In genomic region chr13:44307844-44308243, GRCh38 we compare ENCODE assay signal across 17 cellular contexts.
DNase-seq lines count a peak whose midpoint lies in the region; ATAC-seq, FAIRE-seq and TF ChIP-seq lines count a peak whose summit lies in the region.
"Had no signal": no experiment of that assay in that cellular context is flagged by ENCODE, and none has a peak within 500 bp of the region (broad histone marks: within the 10 kb centered on the region; RNA-seq: fewer than 3 reads in every experiment).

No MANE protein-coding gene starts in this region.

- CTCF ChIA-PET in HCT116 (lab: Charles Lee): interaction anchor here (1.6 to 2.1 kb wide), 2 partner anchors 65 to 116 kb away, joined by 5 to 8 read pairs; no protein-coding TSS in a partner anchor

- WGBS in small intestine, 3 donors: 78 to 88% (median 84%) methylated on average over 2 of the region's 2 CpGs

- POLR2A ChIA-PET in HCT116 (lab: Charles Lee): interaction anchor here (1.0 to 8.6 kb wide), 4 partner anchors 47 to 126 kb away, joined by 3 to 172 read pairs (median 9); no protein-coding TSS in a partner anchor

- H3K4me1 ChIP-seq in HCT116 (ENCODE audit: control insufficient read depth in 1 of 2, insufficient read depth in 2 of 2, low read length in 2 of 2) (peaks cover 73 to 100% of the 10 kb centered on the region in 2 experiments), astrocyte (ENCODE audit: insufficient read depth, low read length) (peaks cover 64% of the 10 kb centered on the region), small intestine (ENCODE audit: control insufficient read depth in 2 of 2, insufficient read depth in 1 of 2, low read depth in 1 of 2, low read length in 1 of 2) (peaks cover 0 to 11% of the 10 kb centered on the region in 2 donors)

- DNase-seq in HCT116 (ENCODE audit: low read depth, low spot score): peak; percentile 15
- no peak for DNase-seq in astrocyte (ENCODE audit: low read depth)
- no peak for DNase-seq in left colon
- peak; percentile 12 for DNase-seq in small intestine
- DNase-seq in DMS79 treated with DMSO at 0.1 percent for 48 hours (lab: John Stamatoyannopoulos, UW): no peak
- no peak for DNase-seq in NCI-H1436 (lab: John Stamatoyannopoulos, UW)
- no peak for DNase-seq in NCI-H187 (lab: John Stamatoyannopoulos, UW)
- no peak for DNase-seq in activated CD4-positive, CD25-positive, alpha-beta regulatory T cell (lab: John Stamatoyannopoulos, UW)
- DNase-seq: activated effector memory CD4-positive, alpha-beta T cell treated with anti-CD3 and anti-CD28 coated beads, Interleukin-2, amount 50 U/mL, for 16 hours; left lung; NCI-H2107; right lobe of liver; stimulated activated CD4-positive, alpha-beta T cell treated with anti-CD3 and anti-CD28 coated beads, Interleukin-2, amount 100 ng/mL, for 48 hours; T-cell had no signal

- H3K36me3 ChIP-seq in HCT116 (ENCODE audit: control insufficient read depth in 1 of 2, insufficient read depth in 2 of 2, low read length in 2 of 2): no peaks in the 10 kb centered on the region
- no peaks in the 10 kb centered on the region for H3K36me3 ChIP-seq in astrocyte (ENCODE audit: insufficient read depth, low read length)
- H3K36me3 ChIP-seq in small intestine (ENCODE audit: control insufficient read depth in 2 of 2, insufficient read depth in 2 of 2, low read length in 2 of 2): no peaks in the 10 kb centered on the region
- H3K36me3 ChIP-seq: left lung, right lobe of liver had no signal

- no peaks in the 10 kb centered on the region for H3K27me3 ChIP-seq in HCT116 (ENCODE audit: insufficient read depth, low read length)
- H3K27me3 ChIP-seq in astrocyte (ENCODE audit: insufficient read depth, low read length): no peaks in the 10 kb centered on the region
- H3K27me3 ChIP-seq in small intestine (ENCODE audit: control insufficient read depth in 2 of 2, insufficient read depth in 2 of 2, low read length in 2 of 2): no peaks in the 10 kb centered on the region
- H3K27me3 ChIP-seq: left lung, right lobe of liver had no signal

- H3K9me2 ChIP-seq in HCT116 (ENCODE audit: insufficient read depth): no peaks in the 10 kb centered on the region

- TF ChIP-seq CTCF in HCT116 (IDR thresholded peaks at IDR 0.05 in 2 of 3, conservative IDR thresholded peaks at IDR 0.05 in 1 of 3; ENCODE audit: borderline replicate concordance in 1 of 3, insufficient read depth in 1 of 3, low read depth in 2 of 3, low read length in 2 of 3) (no peak), astrocyte (IDR thresholded peaks at IDR 0.05; ENCODE audit: insufficient read depth, low read depth, low read length) (no peak)

- ATAC-seq in HCT116 (no peak), left colon (peak; percentile 29)
- ATAC-seq: left lung, right lobe of liver, T-cell had no signal

- no peaks in the 10 kb centered on the region for H3K36me3 Mint-ChIP-seq in astrocyte (ENCODE audit: low read depth, unreplicated experiment)
- H3K36me3 Mint-ChIP-seq: T-cell, type B pancreatic cell had no signal

- H3K4me2 ChIP-seq in HCT116 (ENCODE audit: low read length): peak overlapping the region; percentile 71
- peak overlapping the region; percentile 81 for H3K4me2 ChIP-seq in astrocyte (ENCODE audit: low read length)

- TF ChIP-seq RAD21 in HCT116 (IDR thresholded peaks at IDR 0.05; ENCODE audit: low read depth): no peak

- H3K4me3 ChIP-seq in HCT116 (replicated peaks in 1 of 2; ENCODE audit: low read depth in 1 of 2, low read length in 2 of 2): no peak overlapping the region
- no peak overlapping the region for H3K4me3 ChIP-seq in astrocyte (ENCODE audit: insufficient read depth, low read depth, low read length)
- H3K4me3 ChIP-seq in small intestine (ENCODE audit: low read depth in 1 of 2, low read length in 2 of 2): no peak overlapping the region
- H3K4me3 ChIP-seq: left lung, right lobe of liver had no signal

- peaks cover 4% of the 10 kb centered on the region for H3K27me3 Mint-ChIP-seq in astrocyte (ENCODE audit: low read depth, unreplicated experiment)

- no peaks in the 10 kb centered on the region for H4K20me1 ChIP-seq in HCT116 (ENCODE audit: insufficient read depth)
- no peaks in the 10 kb centered on the region for H4K20me1 ChIP-seq in astrocyte (ENCODE audit: insufficient read depth, low read length)

- H2AFZ ChIP-seq in HCT116 (ENCODE audit: low read depth, low read length, poor library complexity, severe bottlenecking) (no peak overlapping the region), astrocyte (ENCODE audit: low read depth, low read length) (no peak overlapping the region)

- no peak overlapping the region for H3K4me3 Mint-ChIP-seq in astrocyte (ENCODE audit: unreplicated experiment)
- H3K4me3 Mint-ChIP-seq: T-cell, type B pancreatic cell had no signal

- H3K4me1 Mint-ChIP-seq in astrocyte (ENCODE audit: low read depth, unreplicated experiment): peaks cover 25% of the 10 kb centered on the region

- no peaks in the 10 kb centered on the region for H3K9me3 ChIP-seq in HCT116 (ENCODE audit: control insufficient read depth in 1 of 2, insufficient read depth in 1 of 2, low read depth in 1 of 2, low read length in 2 of 2)
- H3K9me3 ChIP-seq in astrocyte (ENCODE audit: insufficient read depth, low read depth, low read length): no peaks in the 10 kb centered on the region
- no peaks in the 10 kb centered on the region for H3K9me3 ChIP-seq in small intestine (ENCODE audit: control insufficient read depth, low read depth)
- H3K9me3 ChIP-seq: left lung, right lobe of liver had no signal

- no peak for TF ChIP-seq POLR2A in HCT116 (IDR thresholded peaks at IDR 0.05; ENCODE audit: borderline replicate concordance, extremely low read depth, insufficient read depth, insufficient read length)

- intact Hi-C loops in HCT116 (cut with micrococcal nuclease): loop anchor here (2.0 kb wide), 2 partner anchors 57 to 167 kb away; no protein-coding TSS in a partner anchor
- intact Hi-C loops in left colon (cut with DNase I, micrococcal nuclease): loop anchor here in 1 of 2 donors (10.0 kb wide), 1 partner anchor 127 kb away; no protein-coding TSS in a partner anchor

- BruUV-seq in HCT116 (replicated peaks; lab: Mats Ljungman, UMichigan): no TSS peak

- RAD21 ChIA-PET in HCT116 (lab: Charles Lee; ENCODE audit: low non-redundant PET in 1 of 2, low total read pairs in 2 of 2, uncharacterized antibody in 2 of 2, unreplicated experiment in 2 of 2): interaction anchor here (2.3 to 2.6 kb wide), 2 partner anchors 65 kb away, joined by 11 to 16 read pairs; no protein-coding TSS in a partner anchor

- no peak overlapping the region for H3K27ac Mint-ChIP-seq in astrocyte (ENCODE audit: unreplicated experiment)
- H3K27ac Mint-ChIP-seq: T-cell, type B pancreatic cell had no signal

- H3K79me2 ChIP-seq in HCT116 (ENCODE audit: insufficient read depth, low read length) (no peaks in the 10 kb centered on the region), astrocyte (ENCODE audit: insufficient read depth, low read length) (no peaks in the 10 kb centered on the region)

- H3K9me3 Mint-ChIP-seq in astrocyte (ENCODE audit: unreplicated experiment): peaks cover 3% of the 10 kb centered on the region
- H3K9me3 Mint-ChIP-seq: T-cell, type B pancreatic cell had no signal

- peak overlapping the region; percentile 62 for H3K9ac ChIP-seq in HCT116 (ENCODE audit: low read length)
- peak overlapping the region; percentile 96 for H3K9ac ChIP-seq in astrocyte (ENCODE audit: low read length)

- FAIRE-seq in astrocyte (lab: Jason Lieb, UNC) (no peak), small intestine (lab: Jason Lieb, UNC) (no peak)
- FAIRE-seq: H54, RCC 7860 had no signal

- H3K27ac ChIP-seq in HCT116 (ENCODE audit: low read depth, low read length) (peak overlapping the region; percentile 96), astrocyte (ENCODE audit: low read depth, low read length) (peak overlapping the region; percentile 99), small intestine (ENCODE audit: low read depth in 1 of 2, low read length in 1 of 2) (no peak overlapping the region)
- H3K27ac ChIP-seq: right lobe of liver had no signal

TF ChIP-seq in HCT116, 20 proteins besides CTCF, POLR2A, EP300 and RAD21:
- TF ChIP-seq EZH2 (IDR thresholded peaks at IDR 0.05) (no peak), EGR1 (IDR thresholded peaks at IDR 0.05; ENCODE audit: low read depth) (no peak), CBX3 (IDR thresholded peaks at IDR 0.05; ENCODE audit: low read depth) (no peak), FOSL1 (IDR thresholded peaks at IDR 0.05; ENCODE audit: low read depth) (no peak), ATF3 (IDR thresholded peaks at IDR 0.05) (no peak), POLR2AphosphoS5 (IDR thresholded peaks at IDR 0.05; ENCODE audit: low read depth, low read length) (no peak), SP1 (IDR thresholded peaks at IDR 0.05; ENCODE audit: low read depth) (no peak), CEBPB (IDR thresholded peaks at IDR 0.05; ENCODE audit: low read depth) (no peak), MAX (IDR thresholded peaks at IDR 0.05) (no peak), SIN3A (IDR thresholded peaks at IDR 0.05; ENCODE audit: low read depth) (no peak), ZNF274 (IDR thresholded peaks at IDR 0.05; ENCODE audit: low read depth, low read length) (no peak), ELF1 (IDR thresholded peaks at IDR 0.05; ENCODE audit: borderline replicate concordance, low read depth) (no peak), ZBTB33 (IDR thresholded peaks at IDR 0.05; ENCODE audit: extremely low read depth, insufficient replicate concordance, low read length) (no peak)

Comparison
In these comparisons a context has a peak if more than half of its experiments do, and no peak if none do; other contexts are left out.
1. DNase-seq: peak in HCT116 (single experiment) and small intestine (single experiment); none in astrocyte (single experiment), left colon (0 of 2), DMS79 treated with DMSO at 0.1 percent for 48 hours (single experiment), NCI-H1436 (single experiment), NCI-H187 (0 of 2) and activated CD4-positive, CD25-positive, alpha-beta regulatory T cell (0 of 4).
2. H3K27ac ChIP-seq: peak in HCT116 (single experiment) and astrocyte (single experiment); none in small intestine (0 of 2).